Comparison of ENCODE assay signal across 14 cellular contexts in genomic region chr17:17149520-17150449, GRCh38. TPM values are rescaled to one million over a fixed set of nuclear protein-coding genes. Genes with fewer than 3 reads are reported as not detected.
DNase-seq lines count a peak whose midpoint lies in the region; ATAC-seq and TF ChIP-seq lines count a peak whose summit lies in the region.
"Had no signal": no experiment of that assay in that cellular context is flagged by ENCODE, and none has a peak within 500 bp of the region (broad histone marks: within the 10 kb centered on the region; RNA-seq: fewer than 3 reads in every experiment).

No MANE protein-coding gene starts in this region.

- H3K4me1 Mint-ChIP-seq in MCF 10A (ENCODE audit: insufficient read depth, unreplicated experiment) (peaks cover 33% of the 10 kb centered on the region), chondrocyte (ENCODE audit: low read depth) (peaks cover 37% of the 10 kb centered on the region)
- H3K4me1 Mint-ChIP-seq in stimulated activated memory B cell treated with anti-CD40 and anti-IgM and Interleukin-4, amounts not matched to agents 10 μg/mL and 1 μg/mL and 100 μg/mL, for 72 hours = peaks cover 11% of the 10 kb centered on the region

- CTCF ChIA-PET in MCF 10A (lab: Yijun Ruan, JAX) (interaction anchor here (0.6 to 1.0 kb wide), 2 partner anchors 147 to 1064 kb away, joined by 3 read pairs; no protein-coding TSS in a partner anchor), mammary epithelial cell (lab: Charles Lee; ENCODE audit: low non-redundant PET) (interaction anchor here (0.6 kb wide), 1 partner anchor 21 kb away, joined by 3 read pairs; no protein-coding TSS in a partner anchor)

- POLR2A ChIA-PET in MCF 10A (lab: Yijun Ruan, JAX) = interaction anchor here (0.6 kb wide), 1 partner anchor 135 kb away, joined by 3 read pairs; no protein-coding TSS in a partner anchor

- no peaks in the 10 kb centered on the region for H3K27me3 ChIP-seq in mammary epithelial cell (ENCODE audit: insufficient read depth, low read length)
- H3K27me3 ChIP-seq: esophagus squamous epithelium, stomach had no signal

- H4K20me1 ChIP-seq in mammary epithelial cell (ENCODE audit: insufficient read depth, low read length) = no peaks in the 10 kb centered on the region

- dilution Hi-C loops in mammary epithelial cell (cut with HindIII; ENCODE audit: low sequenced_read_pairs) = no loop called here

- TF ChIP-seq CTCF in MCF 10A (IDR thresholded peaks at IDR 0.05; ENCODE audit: unreplicated experiment) (no peak), mammary epithelial cell (conservative IDR thresholded peaks at IDR 0.05 in 1 of 2, IDR thresholded peaks at IDR 0.05 in 1 of 2; ENCODE audit: extremely low read depth in 1 of 2, insufficient read depth in 1 of 2, low read depth in 1 of 2, low read length in 2 of 2) (no peak), chondrocyte (IDR thresholded peaks at IDR 0.05) (no peak)

- no peaks in the 10 kb centered on the region for H3K9me3 ChIP-seq in mammary epithelial cell (replicated peaks; ENCODE audit: insufficient read depth, low read length)
- H3K9me3 ChIP-seq: esophagus squamous epithelium, stomach had no signal

- peaks cover 26% of the 10 kb centered on the region for H3K79me2 ChIP-seq in mammary epithelial cell (ENCODE audit: insufficient read depth, low read length)

- peaks cover 45% of the 10 kb centered on the region for H3K36me3 ChIP-seq in mammary epithelial cell (ENCODE audit: insufficient read depth, low read length)

- no peak overlapping the region for H3K4me2 ChIP-seq in mammary epithelial cell (ENCODE audit: insufficient read depth, low read depth, low read length)

- intact Hi-C loops in MCF 10A (cut with micrococcal nuclease) (loop anchor here (5.0 to 10.0 kb wide), 2 partner anchors 107 to 145 kb away; partner anchors contain the start of gene MPRIP), mammary epithelial cell (cut with micrococcal nuclease) (no loop called here), left cardiac atrium (cut with DNase I) (loop anchor here in 1 of 2 donors (10.0 kb wide), 1 partner anchor 145 kb away; no protein-coding TSS in a partner anchor)

- 98% methylated on average over 9 of the region's 9 CpGs for WGBS in mammary epithelial cell (ENCODE audit: low coverage, missing lambda C conversion rate)

- DNase-seq in MCF 10A (ENCODE audit: unreplicated experiment) (no peak), mammary epithelial cell (no peak), NOMO-1 treated with dmso at 0.1 percent for 144 hours (lab: John Stamatoyannopoulos, UW; ENCODE audit: unreplicated experiment) (peak; percentile 71), chondrocyte (ENCODE audit: low spot score) (no peak), foreskin melanocyte (no peak), left cardiac atrium (no peak)
- DNase-seq: activated CD4-positive, CD25-positive, alpha-beta regulatory T cell treated with anti-CD3 and anti-CD28 coated beads, Interleukin-2, amount 50 U/mL, for 72 hours; caudate nucleus; esophagus squamous epithelium; NCI-H526; stomach had no signal

- H3K36me3 Mint-ChIP-seq in MCF 10A (ENCODE audit: insufficient read depth, unreplicated experiment) (peaks cover 64% of the 10 kb centered on the region), chondrocyte (ENCODE audit: low read depth) (peaks cover 52% of the 10 kb centered on the region)
- H3K36me3 Mint-ChIP-seq in stimulated activated memory B cell treated with anti-CD40 and anti-IgM and Interleukin-4, amounts not matched to agents 10 μg/mL and 1 μg/mL and 100 μg/mL, for 72 hours = peaks cover 82% of the 10 kb centered on the region

- no peak overlapping the region for H3K4me3 Mint-ChIP-seq in MCF 10A (ENCODE audit: unreplicated experiment)
- no peak overlapping the region for H3K4me3 Mint-ChIP-seq in chondrocyte (ENCODE audit: unreplicated experiment)
- no peak overlapping the region for H3K4me3 Mint-ChIP-seq in stimulated activated memory B cell treated with anti-CD40 and anti-IgM and Interleukin-4, amounts not matched to agents 10 μg/mL and 1 μg/mL and 100 μg/mL, for 72 hours

- H3K27me3 Mint-ChIP-seq in MCF 10A (ENCODE audit: insufficient read depth, unreplicated experiment) = no peaks in the 10 kb centered on the region
- H3K27me3 Mint-ChIP-seq in chondrocyte (ENCODE audit: low read depth) = no peaks in the 10 kb centered on the region
- H3K27me3 Mint-ChIP-seq in stimulated activated memory B cell treated with anti-CD40 and anti-IgM and Interleukin-4, amounts not matched to agents 10 μg/mL and 1 μg/mL and 100 μg/mL, for 72 hours = no peaks in the 10 kb centered on the region

- H3K27ac ChIP-seq in mammary epithelial cell (ENCODE audit: insufficient read depth, low read depth, low read length) = no peak overlapping the region
- H3K27ac ChIP-seq: C4-2B had no signal

- in situ Hi-C loops in mammary epithelial cell (cut with MboI; ENCODE audit: low sequenced_read_pairs in 2 of 2) = loop anchor here in 1 of 2 donors (25.0 kb wide), 1 partner anchor 163 kb away; the partner anchor contains the start of gene NT5M

- no peak overlapping the region for H3K4me3 ChIP-seq in mammary epithelial cell (replicated peaks in 1 of 3; ENCODE audit: insufficient read depth in 1 of 3, low read depth in 2 of 3, low read length in 3 of 3)
- H3K4me3 ChIP-seq: esophagus squamous epithelium, stomach had no signal

- no peak overlapping the region for H2AFZ ChIP-seq in mammary epithelial cell (ENCODE audit: low read depth, low read length)

- ATAC-seq in stimulated activated memory B cell treated with anti-CD40 and anti-IgM and Interleukin-4, amounts not matched to agents 10 μg/mL and 1 μg/mL and 100 μg/mL, for 72 hours = peak; percentile 46
- ATAC-seq in HG03039 (IDR thresholded peaks at IDR 0.05; ENCODE audit: unreplicated experiment) (no peak), left cardiac atrium (no peak)

- H3K9me3 Mint-ChIP-seq in MCF 10A (ENCODE audit: unreplicated experiment) = no peaks in the 10 kb centered on the region
- no peaks in the 10 kb centered on the region for H3K9me3 Mint-ChIP-seq in chondrocyte (ENCODE audit: low read depth)
- no peaks in the 10 kb centered on the region for H3K9me3 Mint-ChIP-seq in stimulated activated memory B cell treated with anti-CD40 and anti-IgM and Interleukin-4, amounts not matched to agents 10 μg/mL and 1 μg/mL and 100 μg/mL, for 72 hours

- H3K9ac ChIP-seq in mammary epithelial cell (ENCODE audit: insufficient read depth, low read length) = no peak overlapping the region

- H3K27ac Mint-ChIP-seq in MCF 10A (ENCODE audit: low read depth, unreplicated experiment) (peak overlapping the region; percentile 75), chondrocyte (ENCODE audit: unreplicated experiment) (peak overlapping the region; percentile 68)
- peak overlapping the region; percentile 65 for H3K27ac Mint-ChIP-seq in stimulated activated memory B cell treated with anti-CD40 and anti-IgM and Interleukin-4, amounts not matched to agents 10 μg/mL and 1 μg/mL and 100 μg/mL, for 72 hours

- peaks cover 41% of the 10 kb centered on the region for H3K4me1 ChIP-seq in mammary epithelial cell (ENCODE audit: insufficient read depth, low read length)

- no TSS peak for BruUV-seq in MCF 10A (replicated peaks; lab: Mats Ljungman, UMichigan)
- BruUV-seq in mammary epithelial cell (replicated peaks; lab: Mats Ljungman, UMichigan) = no TSS peak

RNA-seq across cellular contexts. Expression of gene PLD6, which starts 56.3 kb away (rescaled TPM):
- total RNA-seq in MCF 10A (2022) (5.5 and 9.2 TPM in 2 replicates), mammary epithelial cell (1 to 10 TPM; 1.8 to 4.3 TPM), chondrocyte (0.55 to 0.68 TPM (median 0.64 TPM) in 3 replicates), left cardiac atrium (1 to 10 TPM; 5.6 to 5.8 TPM)
- polyA plus RNA-seq in mammary epithelial cell = 1.7 TPM
- polyA minus RNA-seq in mammary epithelial cell = not detected
